ENCODE assay signal across 7 cellular contexts in the genomic region with DNA sequence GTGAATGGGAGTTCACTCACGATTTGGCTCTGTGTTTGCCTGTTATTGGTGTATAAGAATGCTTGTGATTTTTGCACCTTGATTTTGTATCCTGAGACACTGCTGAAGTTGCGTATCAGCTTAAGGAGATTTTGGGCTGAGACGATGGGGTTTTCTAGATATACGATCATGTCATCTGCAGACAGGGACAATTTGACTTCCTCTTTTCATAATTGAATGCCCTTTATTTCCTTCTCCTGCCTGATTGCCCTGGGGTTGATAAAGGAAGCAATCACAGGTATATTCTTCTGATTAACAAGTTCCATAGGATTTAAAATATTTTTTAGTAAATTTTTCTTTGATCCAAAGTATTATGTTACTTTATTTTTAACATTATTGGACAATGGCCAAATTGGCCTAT. TPM values are rescaled to one million over a fixed set of nuclear protein-coding genes. Genes with fewer than 3 reads are reported as not detected.
"Had no signal": no experiment of that assay in that cellular context is flagged by ENCODE, and none has a peak within 500 bp of the region (broad histone marks: within the 10 kb centered on the region; RNA-seq: fewer than 3 reads in every experiment).

No MANE protein-coding gene starts in this region.

RNA-seq across cellular contexts. Expression of gene OOSP4A, which starts 18.2 kb away (rescaled TPM):
- total RNA-seq: GM23248, GM23338, H1, H4, H7, H9, HFFc6 had no signal
- polyA plus RNA-seq: GM23248, GM23338, H1 had no signal

RNA-seq across cellular contexts. Expression of gene OOSP4B, which starts 34.9 kb away (rescaled TPM):
- total RNA-seq: GM23248, GM23338, H1, H4, H7, H9, HFFc6 had no signal
- polyA plus RNA-seq: GM23248, GM23338, H1 had no signal

RNA-seq across cellular contexts. Expression of gene OOSP1, which starts 43.8 kb away (rescaled TPM):
- total RNA-seq: GM23248, GM23338, H1, H4, H7, H9, HFFc6 had no signal
- polyA plus RNA-seq: GM23248, GM23338, H1 had no signal

RNA-seq across cellular contexts. Expression of gene OOSP2, which starts 58.2 kb away (rescaled TPM):
- total RNA-seq: GM23248, GM23338, H1, H4, H7, H9, HFFc6 had no signal
- polyA plus RNA-seq: GM23248, GM23338, H1 had no signal
